8 cellular contexts compared by ENCODE assay signal in the genomic region with DNA sequence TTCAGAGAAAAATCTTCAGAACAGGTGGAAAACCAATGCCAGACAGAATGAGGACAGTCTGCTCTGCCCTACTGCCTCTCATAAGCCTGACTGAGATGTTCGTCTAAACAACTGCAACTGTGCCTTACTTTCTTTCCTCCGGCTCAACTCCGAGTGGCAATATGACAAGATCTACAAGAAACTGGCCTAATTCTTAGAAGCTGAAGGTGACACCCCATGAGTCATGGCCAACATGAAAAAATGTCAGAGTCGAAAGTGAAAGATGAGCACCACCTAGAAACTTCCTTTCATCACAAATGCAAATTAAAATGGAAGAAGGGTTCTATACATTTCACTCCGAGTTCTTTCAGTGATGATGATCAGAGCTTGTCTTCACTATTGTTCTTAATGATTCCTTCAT. TPM values are rescaled to one million over a fixed set of nuclear protein-coding genes. Genes with fewer than 3 reads are reported as not detected.
DNase-seq lines count a peak whose midpoint lies in the region; ATAC-seq, FAIRE-seq and TF ChIP-seq lines count a peak whose summit lies in the region.
"Had no signal": no experiment of that assay in that cellular context is flagged by ENCODE, and none has a peak within 500 bp of the region (broad histone marks: within the 10 kb centered on the region; RNA-seq: fewer than 3 reads in every experiment).

No MANE protein-coding gene starts in this region.

- H3K9me3 Mint-ChIP-seq in naive B cell (no peaks in the 10 kb centered on the region), Calu3 (ENCODE audit: low read depth, unreplicated experiment) (peaks cover 4% of the 10 kb centered on the region)

- FAIRE-seq in H54 (lab: Jason Lieb, UNC), result no peak

- no peak for TF ChIP-seq CTCF in Calu3 (IDR thresholded peaks at IDR 0.05; ENCODE audit: unreplicated experiment)

- H3K4me3 Mint-ChIP-seq in naive B cell (peak overlapping the region in 1 of 8 donors; percentile 47), Calu3 (ENCODE audit: low read depth, unreplicated experiment) (no peak overlapping the region)

- H3K4me1 Mint-ChIP-seq in naive B cell (peaks cover 19 to 33% (median 23%) of the 10 kb centered on the region in 3 donors), Calu3 (ENCODE audit: low read depth, unreplicated experiment) (peaks cover 18% of the 10 kb centered on the region)

- CTCF ChIA-PET in Calu3 (lab: Charles Lee), result no interaction called here

- peak; percentile 70 for DNase-seq in activated CD8-positive, alpha-beta memory T cell treated with anti-CD3 and anti-CD28 coated beads for 24 hours
- DNase-seq in naive B cell (no peak), H54 (ENCODE audit: insufficient read length, low spot score) (no peak), Calu3 (no peak), COLO668 (lab: John Stamatoyannopoulos, UW; ENCODE audit: unreplicated experiment) (no peak)

- BruUV-seq in Calu3 (replicated peaks; lab: Mats Ljungman, UMichigan), result no TSS peak

- H3K27me3 Mint-ChIP-seq in naive B cell (no peaks in the 10 kb centered on the region), Calu3 (ENCODE audit: unreplicated experiment) (no peaks in the 10 kb centered on the region)

- H3K27ac Mint-ChIP-seq in naive B cell, result peak overlapping the region in 2 of 6 donors; percentile 48 to 78
- H3K27ac Mint-ChIP-seq in Calu3 (ENCODE audit: unreplicated experiment), result no peak overlapping the region

- peak; percentile 45 for ATAC-seq in GM19468 (IDR thresholded peaks at IDR 0.05; ENCODE audit: extremely low read depth, unreplicated experiment)
- ATAC-seq in HG03469 (IDR thresholded peaks at IDR 0.05; ENCODE audit: unreplicated experiment), result peak; percentile 64
- ATAC-seq in naive B cell (ENCODE audit: low read depth in 2 of 2), result peak; percentile 28 to 52

- H3K36me3 Mint-ChIP-seq in naive B cell (peaks cover 14 to 15% of the 10 kb centered on the region in 2 donors), Calu3 (ENCODE audit: insufficient read depth, unreplicated experiment) (peaks cover 8% of the 10 kb centered on the region)

- intact Hi-C loops in Calu3 (cut with micrococcal nuclease; ENCODE audit: unreplicated experiment), result no loop called here

- TF ChIP-seq POLR2A in H54 (IDR thresholded peaks at IDR 0.05; ENCODE audit: low read depth, low read length), result no peak

RNA-seq across cellular contexts. Expression of a gene that starts 12.9 kb away (rescaled TPM):
- polyA plus RNA-seq in naive B cell (ENCODE audit: low read depth in 6 of 6), result 10 to 100 TPM in 4 of 6 donors, 1 to 10 TPM in 2; 8.2 to 18.0 (median 11.9) TPM
- 47.0 and 50.0 TPM in 2 replicates for total RNA-seq in Calu3 (2022)

RNA-seq across cellular contexts. Expression of a gene that starts 43.5 kb away (rescaled TPM):
- polyA plus RNA-seq in naive B cell (ENCODE audit: low read depth in 6 of 6), result 10 to 100 TPM in 2 of 6 donors, 1 to 10 TPM in 4; 6.7 to 28.5 (median 9.5) TPM
- 7.8 and 10.8 TPM in 2 replicates for total RNA-seq in Calu3 (2022)

RNA-seq across cellular contexts. Expression of a gene that starts 58.3 kb away (rescaled TPM):
- 1 to 10 TPM in 1 of 6 donors, under 1 TPM in 1, not detected in 4; 0.78 to 1.4 TPM for polyA plus RNA-seq in naive B cell (ENCODE audit: low read depth in 6 of 6)
- total RNA-seq in Calu3 (2022), result not detected in 2 replicates
- total RNA-seq: T-helper 2 cell treated with Interferon-gamma antibody and Interleukin-4, amounts not matched to agents 100 ng/mL and 5 ng/mL, for 36 hours had no signal
